ENCODE assay signal across 10 cellular contexts in the genomic region with DNA sequence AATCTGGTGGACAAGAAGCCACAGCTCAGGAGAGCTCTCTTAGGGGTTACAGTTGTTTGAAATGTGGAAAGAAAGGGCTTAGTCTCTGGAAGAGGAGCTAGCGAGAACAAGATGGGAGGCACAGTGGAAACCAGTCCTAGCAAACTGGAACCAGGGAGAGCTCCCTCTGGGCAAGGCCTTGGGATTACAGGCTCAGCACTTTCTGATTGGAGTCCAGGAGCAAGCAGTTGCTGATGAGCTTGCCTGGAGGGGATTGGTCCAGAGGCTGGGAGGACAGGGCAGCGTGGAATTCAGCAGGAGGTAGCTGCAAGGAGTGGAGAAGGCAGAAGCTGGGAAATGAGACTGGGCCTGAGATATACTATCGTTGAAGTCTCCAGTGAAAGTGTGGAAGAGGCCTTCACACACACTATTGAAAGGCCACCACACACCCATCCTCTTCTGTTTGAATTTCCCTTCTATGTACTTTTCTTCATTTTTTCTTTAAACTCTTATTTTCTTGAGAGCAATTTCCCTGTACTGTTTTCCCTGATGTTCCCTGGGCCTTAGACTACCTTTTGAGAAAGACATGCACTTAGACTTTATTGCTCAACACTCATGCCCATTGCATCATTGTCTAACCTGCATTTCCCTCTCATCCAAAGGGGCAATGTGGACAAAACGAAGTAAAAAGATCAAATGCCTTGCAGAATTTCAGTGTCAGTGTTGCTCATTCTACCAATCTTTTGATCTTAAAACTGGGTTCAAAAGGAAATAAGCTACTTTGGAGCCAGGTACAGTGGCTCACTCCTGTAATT. TPM values are rescaled to one million over a fixed set of nuclear protein-coding genes. Genes with fewer than 3 reads are reported as not detected.
A peak's percentile ranks its signal among the peaks of the same experiment; 100 is the strongest.
DNase-seq lines count a peak whose midpoint lies in the region; TF ChIP-seq lines count a peak whose summit lies in the region.
"Had no signal": no experiment of that assay in that cellular context is flagged by ENCODE, and none has a peak within 500 bp of the region (broad histone marks: within the 10 kb centered on the region; RNA-seq: fewer than 3 reads in every experiment).

No MANE protein-coding gene starts in this region.

- H3K9ac ChIP-seq in mesendoderm (ENCODE audit: low read length): no peak overlapping the region

- H4K8ac ChIP-seq in mesendoderm (ENCODE audit: low read depth, low read length): no peak overlapping the region

- H3K27me3 ChIP-seq in mesendoderm (ENCODE audit: insufficient read depth, low read length, poor library complexity): no peaks in the 10 kb centered on the region
- H3K27me3 ChIP-seq: testis had no signal

- no peak overlapping the region for H3K4me2 ChIP-seq in mesendoderm (ENCODE audit: low read length)

- no peaks in the 10 kb centered on the region for H3K4me1 ChIP-seq in mesendoderm (ENCODE audit: control insufficient read depth, low read depth, low read length)
- H3K4me1 ChIP-seq: testis had no signal

- no peak for TF ChIP-seq RAD21 in Ishikawa (IDR thresholded peaks at IDR 0.05; ENCODE audit: low read depth)

- WGBS in mesendoderm (ENCODE audit: extremely low coverage, insufficient coverage, low lambda C conversion rate): no CpG with 5 or more reads among the region's 4 CpGs

- no peak overlapping the region for H2BK120ac ChIP-seq in mesendoderm (ENCODE audit: low read depth, low read length)

- H3K18ac ChIP-seq in mesendoderm (ENCODE audit: low read length): no peak overlapping the region

- no peak overlapping the region for H3K4ac ChIP-seq in mesendoderm (ENCODE audit: low read depth, low read length)

- no peak overlapping the region for H2BK5ac ChIP-seq in mesendoderm (ENCODE audit: low read length)

- TF ChIP-seq EP300 in Ishikawa (IDR thresholded peaks at IDR 0.05; ENCODE audit: borderline replicate concordance): no peak

- DNase-seq in Daoy (ENCODE audit: low read depth): peak; percentile 24
- peak; percentile 2 for DNase-seq in dermis blood vessel endothelial cell
- peak; percentile 79 for DNase-seq in mesendoderm
- DNase-seq in GF-D8 (lab: John Stamatoyannopoulos, UW): no peak
- DNase-seq in pons (ENCODE audit: low spot score): no peak
- DNase-seq in NCI-H1930 (lab: John Stamatoyannopoulos, UW): no peak
- no peak for DNase-seq in NK-92 treated with Interleukin-12 subunit alpha and Interleukin-12 subunit beta, amount 100 ng/mL, for 24 hours (lab: John Stamatoyannopoulos, UW)
- DNase-seq: activated T-cell treated with anti-CD3 and anti-CD28 coated beads for 4 hours, testis had no signal

- no peak overlapping the region for H2BK15ac ChIP-seq in mesendoderm (replicated peaks; ENCODE audit: low read depth)

- no peak overlapping the region for H2AK5ac ChIP-seq in mesendoderm (ENCODE audit: low read length)

- no peaks in the 10 kb centered on the region for H3K79me2 ChIP-seq in mesendoderm (ENCODE audit: control insufficient read depth, insufficient read depth, low read length)

- no peak overlapping the region for H3K4me3 ChIP-seq in mesendoderm (ENCODE audit: low read length)
- H3K4me3 ChIP-seq: testis had no signal

- no peak overlapping the region for H4K5ac ChIP-seq in mesendoderm (ENCODE audit: low read length)

- H3K79me1 ChIP-seq in mesendoderm (ENCODE audit: low read length): no peaks in the 10 kb centered on the region

- no peak overlapping the region for H3K27ac ChIP-seq in mesendoderm (ENCODE audit: low read depth, low read length)
- H3K27ac ChIP-seq: testis had no signal

- H3K36me3 ChIP-seq in mesendoderm (ENCODE audit: control insufficient read depth, insufficient read depth, low read length): no peaks in the 10 kb centered on the region

- H3K56ac ChIP-seq in mesendoderm (ENCODE audit: low read length): no peak overlapping the region

- H3K23ac ChIP-seq in mesendoderm (ENCODE audit: low read length): no peak overlapping the region

TF ChIP-seq in Ishikawa, 13 proteins besides CTCF, POLR2A, EP300 and RAD21:
- TF ChIP-seq TCF12 (IDR thresholded peaks at IDR 0.05; ENCODE audit: low read depth) (no peak), CEBPB (IDR thresholded peaks at IDR 0.05) (peak; percentile 36; the same call in 1 of the 2 replicates), FOXM1 (IDR thresholded peaks at IDR 0.05; ENCODE audit: borderline replicate concordance, low read depth) (no peak)
- TF ChIP-seq, protein P1, sequence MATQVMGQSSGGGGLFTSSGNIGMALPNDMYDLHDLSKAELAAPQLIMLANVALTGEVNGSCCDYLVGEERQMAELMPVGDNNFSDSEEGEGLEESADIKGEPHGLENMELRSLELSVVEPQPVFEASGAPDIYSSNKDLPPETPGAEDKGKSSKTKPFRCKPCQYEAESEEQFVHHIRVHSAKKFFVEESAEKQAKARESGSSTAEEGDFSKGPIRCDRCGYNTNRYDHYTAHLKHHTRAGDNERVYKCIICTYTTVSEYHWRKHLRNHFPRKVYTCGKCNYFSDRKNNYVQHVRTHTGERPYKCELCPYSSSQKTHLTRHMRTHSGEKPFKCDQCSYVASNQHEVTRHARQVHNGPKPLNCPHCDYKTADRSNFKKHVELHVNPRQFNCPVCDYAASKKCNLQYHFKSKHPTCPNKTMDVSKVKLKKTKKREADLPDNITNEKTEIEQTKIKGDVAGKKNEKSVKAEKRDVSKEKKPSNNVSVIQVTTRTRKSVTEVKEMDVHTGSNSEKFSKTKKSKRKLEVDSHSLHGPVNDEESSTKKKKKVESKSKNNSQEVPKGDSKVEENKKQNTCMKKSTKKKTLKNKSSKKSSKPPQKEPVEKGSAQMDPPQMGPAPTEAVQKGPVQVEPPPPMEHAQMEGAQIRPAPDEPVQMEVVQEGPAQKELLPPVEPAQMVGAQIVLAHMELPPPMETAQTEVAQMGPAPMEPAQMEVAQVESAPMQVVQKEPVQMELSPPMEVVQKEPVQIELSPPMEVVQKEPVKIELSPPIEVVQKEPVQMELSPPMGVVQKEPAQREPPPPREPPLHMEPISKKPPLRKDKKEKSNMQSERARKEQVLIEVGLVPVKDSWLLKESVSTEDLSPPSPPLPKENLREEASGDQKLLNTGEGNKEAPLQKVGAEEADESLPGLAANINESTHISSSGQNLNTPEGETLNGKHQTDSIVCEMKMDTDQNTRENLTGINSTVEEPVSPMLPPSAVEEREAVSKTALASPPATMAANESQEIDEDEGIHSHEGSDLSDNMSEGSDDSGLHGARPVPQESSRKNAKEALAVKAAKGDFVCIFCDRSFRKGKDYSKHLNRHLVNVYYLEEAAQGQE (IDR thresholded peaks at IDR 0.05; ENCODE audit: low read depth): peak; percentile 28; the same call in 1 of the 2 replicates
- TF ChIP-seq, protein P2, sequence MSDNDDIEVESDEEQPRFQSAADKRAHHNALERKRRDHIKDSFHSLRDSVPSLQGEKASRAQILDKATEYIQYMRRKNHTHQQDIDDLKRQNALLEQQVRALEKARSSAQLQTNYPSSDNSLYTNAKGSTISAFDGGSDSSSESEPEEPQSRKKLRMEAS (IDR thresholded peaks at IDR 0.05): no peak
- TF ChIP-seq, protein P3, sequence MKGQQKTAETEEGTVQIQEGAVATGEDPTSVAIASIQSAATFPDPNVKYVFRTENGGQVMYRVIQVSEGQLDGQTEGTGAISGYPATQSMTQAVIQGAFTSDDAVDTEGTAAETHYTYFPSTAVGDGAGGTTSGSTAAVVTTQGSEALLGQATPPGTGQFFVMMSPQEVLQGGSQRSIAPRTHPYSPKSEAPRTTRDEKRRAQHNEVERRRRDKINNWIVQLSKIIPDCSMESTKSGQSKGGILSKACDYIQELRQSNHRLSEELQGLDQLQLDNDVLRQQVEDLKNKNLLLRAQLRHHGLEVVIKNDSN (IDR thresholded peaks at IDR 0.05): no peak
TF ChIP-seq in Ishikawa: peak in this region for 2.

RNA-seq across cellular contexts. Expression of a gene that starts 57.8 kb away (rescaled TPM):
- total RNA-seq in Daoy (2014; rRNA removed; shearing (Covaris generic)): 59.3 and 95.9 TPM in 2 replicates
- 14.0 and 26.3 TPM in 2 replicates for total RNA-seq in dermis blood vessel endothelial cell
- polyA plus RNA-seq in mesendoderm (2013, experiment 1 of 2): 22.0 TPM
- 21.4 TPM for polyA plus RNA-seq in mesendoderm (2013, experiment 2 of 2)

Comparison
In these comparisons a context has a peak if more than half of its experiments do, and no peak if none do; other contexts are left out.
1. DNase-seq: peak in Daoy (single experiment), dermis blood vessel endothelial cell (single experiment) and mesendoderm (single experiment); none in GF-D8 (single experiment), pons (single experiment), NCI-H1930 (0 of 2) and NK-92 treated with Interleukin-12 subunit alpha and Interleukin-12 subunit beta, amount 100 ng/mL, for 24 hours (single experiment).